ENCODE assay signal across 8 cellular contexts in the genomic region with DNA sequence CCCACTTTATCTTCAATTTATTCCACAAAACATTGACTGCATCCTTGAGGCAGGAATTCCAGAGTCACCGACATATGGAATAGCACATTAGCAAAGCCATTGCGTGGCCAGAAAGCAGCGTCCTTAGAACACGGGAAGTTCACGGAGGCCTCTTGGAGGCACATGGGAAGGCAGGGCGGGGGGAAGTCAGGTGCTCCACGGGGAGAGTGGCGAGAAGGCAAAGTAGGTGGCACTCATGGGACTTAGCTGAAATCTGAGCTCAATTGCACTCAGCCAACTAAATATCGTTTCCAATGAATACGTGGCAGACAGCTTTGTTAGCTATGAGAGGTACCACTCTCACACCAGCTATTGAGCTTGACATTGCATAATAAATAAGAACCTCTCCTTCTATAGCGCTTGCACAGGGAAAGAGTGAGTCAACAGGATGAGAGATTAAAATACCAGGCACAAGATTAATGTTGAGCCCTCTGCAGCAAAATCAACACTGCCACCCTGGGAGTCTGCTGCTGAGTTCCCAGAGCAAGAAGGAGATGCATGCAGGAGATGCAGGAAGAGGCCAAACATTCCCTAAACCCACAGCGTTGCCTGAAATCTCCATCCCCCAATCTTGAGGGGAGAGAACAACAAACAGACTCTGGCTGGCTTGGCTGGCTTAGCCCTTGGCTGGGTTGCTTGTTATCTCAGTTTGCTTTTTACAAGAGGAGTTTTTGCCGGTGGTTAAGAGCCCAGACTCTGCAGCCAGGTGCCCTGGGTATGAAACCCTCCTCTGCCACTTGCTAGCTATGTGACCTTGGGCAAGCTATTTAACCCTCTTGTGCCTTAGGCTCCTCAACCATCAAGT. TPM values are rescaled to one million over a fixed set of nuclear protein-coding genes. Genes with fewer than 3 reads are reported as not detected.
DNase-seq lines count a peak whose midpoint lies in the region; ATAC-seq and TF ChIP-seq lines count a peak whose summit lies in the region.

No MANE protein-coding gene starts in this region.

- H3K36me3 Mint-ChIP-seq in Calu3 (ENCODE audit: insufficient read depth, unreplicated experiment), result no peaks in the 10 kb centered on the region
- no peaks in the 10 kb centered on the region for H3K36me3 Mint-ChIP-seq in activated CD4-positive, alpha-beta memory T cell treated with anti-CD3 and anti-CD28 coated beads for 36 hours

- H3K4me1 Mint-ChIP-seq in Calu3 (ENCODE audit: low read depth, unreplicated experiment), result peaks cover 19% of the 10 kb centered on the region
- peaks cover 25% of the 10 kb centered on the region for H3K4me1 Mint-ChIP-seq in activated CD4-positive, alpha-beta memory T cell treated with anti-CD3 and anti-CD28 coated beads for 36 hours (ENCODE audit: low read depth)

- DNase-seq in Calu3 (peak; percentile 26), NCI-H1436 (lab: John Stamatoyannopoulos, UW) (peak; percentile 86), astrocyte of the cerebellum (ENCODE audit: low read depth) (peak; percentile 93), lung microvascular endothelial cell (ENCODE audit: low read depth in 2 of 2) (peak; percentile 34 to 91), iPS-NIHi7 (ENCODE audit: extremely low spot score) (no peak), SK-N-DZ (ENCODE audit: low spot score) (no peak)
- DNase-seq in activated CD4-positive, alpha-beta memory T cell treated with anti-CD3 and anti-CD28 coated beads for 36 hours, result no peak

- no peak for ATAC-seq in GM18519 (IDR thresholded peaks at IDR 0.05; ENCODE audit: low FRiP score, unreplicated experiment)

- intact Hi-C loops in Calu3 (cut with micrococcal nuclease; ENCODE audit: unreplicated experiment), result loop anchor here (2.0 kb wide), 1 partner anchor 32 kb away; no protein-coding TSS in a partner anchor
- intact Hi-C loops in activated CD4-positive, alpha-beta memory T cell treated with anti-CD3 and anti-CD28 coated beads for 36 hours (cut with micrococcal nuclease), result loop anchor here (10.0 kb wide), 1 partner anchor 552 kb away; no protein-coding TSS in a partner anchor

- no peaks in the 10 kb centered on the region for H3K9me3 Mint-ChIP-seq in Calu3 (ENCODE audit: low read depth, unreplicated experiment)
- no peaks in the 10 kb centered on the region for H3K9me3 Mint-ChIP-seq in activated CD4-positive, alpha-beta memory T cell treated with anti-CD3 and anti-CD28 coated beads for 36 hours

- POLR2A ChIA-PET in activated CD4-positive, alpha-beta memory T cell treated with anti-CD3 and anti-CD28 coated beads for 36 hours (lab: Charles Lee), result no interaction called here

- peaks cover 29% of the 10 kb centered on the region for H3K27me3 Mint-ChIP-seq in Calu3 (ENCODE audit: unreplicated experiment)
- H3K27me3 Mint-ChIP-seq in activated CD4-positive, alpha-beta memory T cell treated with anti-CD3 and anti-CD28 coated beads for 36 hours, result peaks cover 19% of the 10 kb centered on the region

- CTCF ChIA-PET in Calu3 (lab: Charles Lee), result interaction anchor here (0.5 to 0.9 kb wide), 2 partner anchors 38 to 1075 kb away, joined by 3 read pairs; no protein-coding TSS in a partner anchor
- CTCF ChIA-PET in activated CD4-positive, alpha-beta memory T cell treated with anti-CD3 and anti-CD28 coated beads for 36 hours (lab: Charles Lee), result interaction anchor here (0.9 to 2.0 kb wide), 2 partner anchors 10 to 38 kb away, joined by 3 to 4 read pairs; no protein-coding TSS in a partner anchor

- in situ Hi-C loops in astrocyte of the cerebellum (cut with HindIII; ENCODE audit: low sequenced_read_pairs), result no loop called here

- no peak overlapping the region for H3K4me3 Mint-ChIP-seq in Calu3 (ENCODE audit: low read depth, unreplicated experiment)
- H3K4me3 Mint-ChIP-seq in activated CD4-positive, alpha-beta memory T cell treated with anti-CD3 and anti-CD28 coated beads for 36 hours, result no peak overlapping the region

- peak overlapping the region; percentile 19 for H3K27ac Mint-ChIP-seq in Calu3 (ENCODE audit: unreplicated experiment)
- no peak overlapping the region for H3K27ac Mint-ChIP-seq in activated CD4-positive, alpha-beta memory T cell treated with anti-CD3 and anti-CD28 coated beads for 36 hours

- TF ChIP-seq CTCF in Calu3 (IDR thresholded peaks at IDR 0.05; ENCODE audit: unreplicated experiment) (no peak), astrocyte of the cerebellum (IDR thresholded peaks at IDR 0.05; ENCODE audit: low read depth, low read length, missing control alignments) (no peak)

- no peak overlapping the region for H3K4me3 ChIP-seq in astrocyte of the cerebellum (ENCODE audit: low read depth, low read length)

- BruUV-seq in Calu3 (replicated peaks; lab: Mats Ljungman, UMichigan), result no TSS peak

RNA-seq across cellular contexts. Expression of gene ABCC12, which starts 28.8 kb away (rescaled TPM):
- total RNA-seq in Calu3 (2022) (not detected in 2 replicates), lung microvascular endothelial cell (not detected in 2 replicates)
- total RNA-seq in activated CD4-positive, alpha-beta memory T cell treated with anti-CD3 and anti-CD28 coated beads for 36 hours, result not detected
- not detected in 2 replicates for polyA plus RNA-seq in SK-N-DZ (2014; cell fraction: cytosol; rRNA removed)
- not detected in 2 replicates for polyA plus RNA-seq in SK-N-DZ (2014; cell fraction: nucleus; rRNA removed)

Comparison
In these comparisons a context has a peak if more than half of its experiments do, and no peak if none do; other contexts are left out.
1. DNase-seq: peak in Calu3 (single experiment), NCI-H1436 (single experiment), astrocyte of the cerebellum (single experiment) and lung microvascular endothelial cell (2 of 2); none in iPS-NIHi7 (single experiment), activated CD4-positive, alpha-beta memory T cell treated with anti-CD3 and anti-CD28 coated beads for 36 hours (single experiment) and SK-N-DZ (single experiment).